22 cellular contexts compared by ENCODE assay signal in genomic region chr12:118290130-118290529, GRCh38.
DNase-seq lines count a peak whose midpoint lies in the region; ATAC-seq and TF ChIP-seq lines count a peak whose summit lies in the region.
"Had no signal": no experiment of that assay in that cellular context is flagged by ENCODE, and none has a peak within 500 bp of the region (broad histone marks: within the 10 kb centered on the region; RNA-seq: fewer than 3 reads in every experiment).

No MANE protein-coding gene starts in this region.

- no peaks in the 10 kb centered on the region for H3K79me2 ChIP-seq in trophoblast cell (ENCODE audit: control insufficient read depth, insufficient read depth, low read length, poor library complexity)

- no peak overlapping the region for H2BK12ac ChIP-seq in trophoblast cell (ENCODE audit: low read length)

- no peak overlapping the region for H3K4me2 ChIP-seq in trophoblast cell (ENCODE audit: low read length)

- no peak overlapping the region for H3K23ac ChIP-seq in trophoblast cell (ENCODE audit: low read length)

- TF ChIP-seq CTCF in WTC11 (IDR thresholded peaks at IDR 0.05) (no peak), fibroblast of villous mesenchyme (IDR thresholded peaks at IDR 0.05; ENCODE audit: insufficient read depth, low read depth, low read length) (no peak), type B pancreatic cell (conservative IDR thresholded peaks at IDR 0.05) (no peak)

- peak; percentile 1 for DNase-seq in NCI-H2196 (lab: John Stamatoyannopoulos, UW; ENCODE audit: unreplicated experiment)
- no peak for DNase-seq in NCI-H2196 treated with DMSO at 0.1 percent for 48 hours (lab: John Stamatoyannopoulos, UW; ENCODE audit: unreplicated experiment)
- no peak for DNase-seq in WTC11 (ENCODE audit: low spot score)
- peak; percentile 74 for DNase-seq in fibroblast of villous mesenchyme (ENCODE audit: low read depth)
- DNase-seq in type B pancreatic cell (ENCODE audit: extremely low spot score, unreplicated experiment): no peak
- DNase-seq in stimulated activated CD4-positive, alpha-beta T cell treated with anti-CD3 and anti-CD28 coated beads, Interleukin-2, amount 100 ng/mL, for 24 hours: no peak
- DNase-seq in trophoblast cell: no peak
- DNase-seq: activated CD8-positive, alpha-beta memory T cell treated with anti-CD3 and anti-CD28 coated beads, Interleukin-2, amount 10 ng/mL, durations not matched to agents 7 days and 5 days; activated effector memory CD4-positive, alpha-beta T cell treated with anti-CD3 and anti-CD28 coated beads, Interleukin-2, amount 50 U/mL, for 16 hours; amniotic stem cell; BE2C; lower lobe of right lung; naive thymus-derived CD8-positive, alpha-beta T cell; NCI-H1436; NCI-H2171; NCI-H774; psoas muscle; stimulated activated CD8-positive, alpha-beta memory T cell treated with anti-CD3 and anti-CD28 coated beads, Interleukin-4, amount 100 ng/mL, for 48 hours; substantia nigra had no signal

- WGBS in trophoblast cell (ENCODE audit: extremely low coverage, insufficient coverage, insufficient read length): no CpG with 5 or more reads among the region's 3 CpGs

- H4K8ac ChIP-seq in trophoblast cell (ENCODE audit: low read depth, low read length): no peak overlapping the region

- no peak overlapping the region for H4K91ac ChIP-seq in trophoblast cell (ENCODE audit: low read depth, low read length)

- H3K27me3 Mint-ChIP-seq in WTC11 (ENCODE audit: low read depth) (no peaks in the 10 kb centered on the region), type B pancreatic cell (no peaks in the 10 kb centered on the region)
- H3K27me3 Mint-ChIP-seq: activated CD8-positive, alpha-beta memory T cell treated with anti-CD3 and anti-CD28 coated beads, Interleukin-2, amount 10 ng/mL, durations not matched to agents 7 days and 5 days; naive thymus-derived CD8-positive, alpha-beta T cell had no signal

- POLR2A ChIA-PET in WTC11 (lab: Charles Lee): interaction anchor here (0.6 kb wide), 1 partner anchor 70 kb away, joined by 4 read pairs; no protein-coding TSS in a partner anchor

- no peaks in the 10 kb centered on the region for H3K4me1 ChIP-seq in trophoblast cell (ENCODE audit: control insufficient read depth in 1 of 2, insufficient read depth in 2 of 2, low read length in 2 of 2)
- H3K4me1 ChIP-seq: BE2C, lower lobe of right lung had no signal

- H3K4me1 Mint-ChIP-seq in WTC11: peaks cover 3% of the 10 kb centered on the region
- peaks cover 5% of the 10 kb centered on the region for H3K4me1 Mint-ChIP-seq in type B pancreatic cell (ENCODE audit: unreplicated experiment)
- H3K4me1 Mint-ChIP-seq: activated CD8-positive, alpha-beta memory T cell treated with anti-CD3 and anti-CD28 coated beads, Interleukin-2, amount 10 ng/mL, durations not matched to agents 7 days and 5 days had no signal

- H3K9me3 Mint-ChIP-seq in WTC11: no peaks in the 10 kb centered on the region
- H3K9me3 Mint-ChIP-seq in type B pancreatic cell: peaks cover 6% of the 10 kb centered on the region
- H3K9me3 Mint-ChIP-seq: naive thymus-derived CD8-positive, alpha-beta T cell had no signal

- no peak overlapping the region for H3K14ac ChIP-seq in trophoblast cell (ENCODE audit: low read length)

- H3K27me3 ChIP-seq in trophoblast cell (ENCODE audit: insufficient read depth, low read length): no peaks in the 10 kb centered on the region
- H3K27me3 ChIP-seq: BE2C had no signal

- no peak overlapping the region for H2BK5ac ChIP-seq in trophoblast cell (ENCODE audit: low read depth, low read length, poor library complexity)

- H3K79me1 ChIP-seq in trophoblast cell (ENCODE audit: low read length): no peaks in the 10 kb centered on the region

- H3K27ac Mint-ChIP-seq in WTC11: 0 out of 2 replicates have a peak overlapping the region, but pooled peaks have one; percentile 43
- H3K27ac Mint-ChIP-seq in type B pancreatic cell: peak overlapping the region; percentile 22
- H3K27ac Mint-ChIP-seq: activated CD8-positive, alpha-beta memory T cell treated with anti-CD3 and anti-CD28 coated beads, Interleukin-2, amount 10 ng/mL, durations not matched to agents 7 days and 5 days had no signal

- H3K36me3 ChIP-seq in trophoblast cell (ENCODE audit: control insufficient read depth in 1 of 2, insufficient read depth in 2 of 2, low read length in 2 of 2): no peaks in the 10 kb centered on the region
- H3K36me3 ChIP-seq: BE2C had no signal

- no peak overlapping the region for H3K18ac ChIP-seq in trophoblast cell (ENCODE audit: low read length)

- no peak overlapping the region for H3K4ac ChIP-seq in trophoblast cell (ENCODE audit: low read depth, low read length)

- no peak overlapping the region for H2AK5ac ChIP-seq in trophoblast cell (ENCODE audit: low read length)

- no peak overlapping the region for H3K4me3 Mint-ChIP-seq in WTC11
- no peak overlapping the region for H3K4me3 Mint-ChIP-seq in type B pancreatic cell
- H3K4me3 Mint-ChIP-seq: activated CD8-positive, alpha-beta memory T cell treated with anti-CD3 and anti-CD28 coated beads, Interleukin-2, amount 10 ng/mL, durations not matched to agents 7 days and 5 days; naive thymus-derived CD8-positive, alpha-beta T cell had no signal

- CTCF ChIA-PET in WTC11 (lab: Charles Lee): interaction anchor here (0.6 to 1.5 kb wide), 2 partner anchors 10 to 77 kb away, joined by 3 to 4 read pairs; no protein-coding TSS in a partner anchor

- no peak overlapping the region for H3K9ac ChIP-seq in trophoblast cell (ENCODE audit: low read length)

- no peak overlapping the region for H2BK120ac ChIP-seq in trophoblast cell (ENCODE audit: insufficient read depth, low read length, poor library complexity)

- H3K9me3 ChIP-seq in trophoblast cell (ENCODE audit: insufficient read depth, low read depth, low read length): no peaks in the 10 kb centered on the region
- H3K9me3 ChIP-seq: BE2C, lower lobe of right lung, psoas muscle had no signal

- no peaks in the 10 kb centered on the region for H3K36me3 Mint-ChIP-seq in WTC11
- H3K36me3 Mint-ChIP-seq in type B pancreatic cell: no peaks in the 10 kb centered on the region

- no peak overlapping the region for H2AFZ ChIP-seq in trophoblast cell (ENCODE audit: insufficient read depth, low read length, poor library complexity)

- no peak overlapping the region for H4K12ac ChIP-seq in trophoblast cell (ENCODE audit: low read depth, low read length)

- ATAC-seq in WTC11: no peak
- no peak for ATAC-seq in HG02623 (IDR thresholded peaks at IDR 0.05; ENCODE audit: unreplicated experiment)
- ATAC-seq: activated CD8-positive, alpha-beta memory T cell treated with anti-CD3 and anti-CD28 coated beads, Interleukin-2, amount 10 ng/mL, durations not matched to agents 7 days and 5 days; lower lobe of right lung; naive thymus-derived CD8-positive, alpha-beta T cell; Panc1 had no signal

- no peak overlapping the region for H3K27ac ChIP-seq in trophoblast cell (ENCODE audit: low read depth, low read length)
- H3K27ac ChIP-seq: 22Rv1, lower lobe of right lung, psoas muscle had no signal

- H3K4me3 ChIP-seq in fibroblast of villous mesenchyme (ENCODE audit: low read depth, low read length) (no peak overlapping the region), trophoblast cell (ENCODE audit: low read depth, low read length) (no peak overlapping the region)
- H3K4me3 ChIP-seq: lower lobe of right lung, psoas muscle had no signal

TF ChIP-seq in WTC11, 78 proteins besides CTCF, POLR2A, EP300 and RAD21:
- no peak for TF ChIP-seq ATF2 (CRISPR knock-in tag; IDR thresholded peaks at IDR 0.05; ENCODE audit: borderline replicate concordance, low read depth)
- TF ChIP-seq NFATC4 (CRISPR knock-in tag; IDR thresholded peaks at IDR 0.05): no peak
- TF ChIP-seq CDX4 (CRISPR knock-in tag; IDR thresholded peaks at IDR 0.05; ENCODE audit: borderline replicate concordance): no peak
- TF ChIP-seq ZNF263 (CRISPR knock-in tag; IDR thresholded peaks at IDR 0.05; ENCODE audit: low read depth): no peak
- no peak for TF ChIP-seq ZNF232 (CRISPR knock-in tag; IDR thresholded peaks at IDR 0.05)
- no peak for TF ChIP-seq ATF1 (CRISPR knock-in tag; IDR thresholded peaks at IDR 0.05)
- no peak for TF ChIP-seq RELA (CRISPR knock-in tag; IDR thresholded peaks at IDR 0.05; ENCODE audit: borderline replicate concordance)
- TF ChIP-seq PRRX2 (CRISPR knock-in tag; IDR thresholded peaks at IDR 0.05): no peak
- no peak for TF ChIP-seq EMX1 (CRISPR knock-in tag; IDR thresholded peaks at IDR 0.05)
- no peak for TF ChIP-seq ZNF512 (CRISPR knock-in tag; IDR thresholded peaks at IDR 0.05; ENCODE audit: borderline replicate concordance)
- TF ChIP-seq JAZF1 (CRISPR knock-in tag; IDR thresholded peaks at IDR 0.05): no peak
- no peak for TF ChIP-seq KAT7 (CRISPR knock-in tag; IDR thresholded peaks at IDR 0.05; ENCODE audit: borderline replicate concordance)

Comparison
In these comparisons a context has a peak if more than half of its experiments do, and no peak if none do; other contexts are left out.
1. DNase-seq: peak in NCI-H2196 (single experiment) and fibroblast of villous mesenchyme (single experiment); none in NCI-H2196 treated with DMSO at 0.1 percent for 48 hours (single experiment), WTC11 (single experiment), type B pancreatic cell (single experiment), stimulated activated CD4-positive, alpha-beta T cell treated with anti-CD3 and anti-CD28 coated beads, Interleukin-2, amount 100 ng/mL, for 24 hours (0 of 2) and trophoblast cell (0 of 2).